Comparison of ENCODE assay signal across 9 cellular contexts in genomic region chr20:36471885-36472642, GRCh38.
DNase-seq lines count a peak whose midpoint lies in the region; ATAC-seq and TF ChIP-seq lines count a peak whose summit lies in the region.
"Had no signal": no experiment of that assay in that cellular context is flagged by ENCODE, and none has a peak within 500 bp of the region (broad histone marks: within the 10 kb centered on the region; RNA-seq: fewer than 3 reads in every experiment).

No MANE protein-coding gene starts in this region.

- WGBS in psoas muscle, 3 donors: 54 to 81% (median 57%) methylated on average over 9 of the region's 9 CpGs

- H3K4me1 Mint-ChIP-seq in Calu3 (ENCODE audit: low read depth, unreplicated experiment): peaks cover 71% of the 10 kb centered on the region
- peaks cover 67% of the 10 kb centered on the region for H3K4me1 Mint-ChIP-seq in endothelial cell (ENCODE audit: unreplicated experiment)

- no peaks in the 10 kb centered on the region for H3K9me3 Mint-ChIP-seq in Calu3 (ENCODE audit: low read depth, unreplicated experiment)
- no peaks in the 10 kb centered on the region for H3K9me3 Mint-ChIP-seq in endothelial cell (ENCODE audit: unreplicated experiment)

- intact Hi-C loops in Calu3 (cut with micrococcal nuclease; ENCODE audit: unreplicated experiment) (no loop called here), psoas muscle (cut with DNase I) (no loop called here)

- H3K27ac Mint-ChIP-seq in Calu3 (ENCODE audit: unreplicated experiment) (peak overlapping the region; percentile 34), endothelial cell (ENCODE audit: unreplicated experiment) (peak overlapping the region; percentile 19)

- DNase-seq in Calu3: no peak
- no peak for DNase-seq in RWPE1 (ENCODE audit: low spot score)
- DNase-seq in endothelial cell (ENCODE audit: low spot score): no peak
- no peak for DNase-seq in psoas muscle
- no peak for DNase-seq in NCI-H2196 (lab: John Stamatoyannopoulos, UW; ENCODE audit: unreplicated experiment)
- DNase-seq in SKM-1 treated with dmso at 0.1 percent for 144 hours (lab: John Stamatoyannopoulos, UW; ENCODE audit: unreplicated experiment): no peak
- no peak for DNase-seq in NCI-H524 treated with DMSO at 0.1 percent for 48 hours (lab: John Stamatoyannopoulos, UW)
- no peak for DNase-seq in pons (ENCODE audit: low spot score)
- DNase-seq: NCI-H187 treated with DMSO at 0.1 percent for 48 hours had no signal

- peak in 1 of 4 donors; percentile 18 for ATAC-seq in psoas muscle

- H3K36me3 Mint-ChIP-seq in Calu3 (ENCODE audit: insufficient read depth, unreplicated experiment) (peaks cover 11% of the 10 kb centered on the region), endothelial cell (ENCODE audit: low read depth, unreplicated experiment) (peaks cover 8% of the 10 kb centered on the region)

- peak overlapping the region; percentile 35 for H3K4me3 ChIP-seq in psoas muscle

- BruUV-seq in Calu3 (replicated peaks; lab: Mats Ljungman, UMichigan): no TSS peak

- H3K9me3 ChIP-seq in psoas muscle: no peaks in the 10 kb centered on the region

- no peaks in the 10 kb centered on the region for H3K36me3 ChIP-seq in psoas muscle (ENCODE audit: insufficient read depth in 1 of 2, low read depth in 1 of 2)

- peaks cover 86% of the 10 kb centered on the region for H3K4me1 ChIP-seq in psoas muscle

- CTCF ChIA-PET in Calu3 (lab: Charles Lee): interaction anchor here (0.7 to 1.0 kb wide), 4 partner anchors 21 to 638 kb away, joined by 3 to 6 read pairs (median 4); no protein-coding TSS in a partner anchor
- CTCF ChIA-PET in RWPE1 (lab: Yijun Ruan, JAX): interaction anchor here (0.6 to 0.8 kb wide), 3 partner anchors 74 to 1134 kb away, joined by 3 to 5 read pairs (median 3); no protein-coding TSS in a partner anchor

- H3K27ac ChIP-seq in RWPE1: peak overlapping the region; percentile 82
- H3K27ac ChIP-seq in psoas muscle: peak overlapping the region; percentile 74

- TF ChIP-seq CTCF in Calu3 (IDR thresholded peaks at IDR 0.05; ENCODE audit: unreplicated experiment) (no peak), RWPE1 (conservative IDR thresholded peaks at IDR 0.05; ENCODE audit: low read depth) (no peak), endothelial cell (IDR thresholded peaks at IDR 0.05; ENCODE audit: unreplicated experiment) (no peak), psoas muscle (IDR thresholded peaks at IDR 0.05) (no peak)

- H3K27me3 ChIP-seq in psoas muscle (ENCODE audit: insufficient read depth in 3 of 3, low read length in 2 of 3): no peaks in the 10 kb centered on the region

- POLR2A ChIA-PET in RWPE1 (lab: Yijun Ruan, JAX; ENCODE audit: low non-redundant PET): no interaction called here

- H3K4me3 Mint-ChIP-seq in Calu3 (ENCODE audit: low read depth, unreplicated experiment) (peak overlapping the region; percentile 36), endothelial cell (ENCODE audit: unreplicated experiment) (no peak overlapping the region)

- H3K27me3 Mint-ChIP-seq in Calu3 (ENCODE audit: unreplicated experiment): no peaks in the 10 kb centered on the region
- peaks cover 8% of the 10 kb centered on the region for H3K27me3 Mint-ChIP-seq in endothelial cell (ENCODE audit: unreplicated experiment)
